1 cellular context compared by ENCODE assay signal in genomic region chr11:118921929-118922744, GRCh38.
TF ChIP-seq lines count a peak whose summit lies in the region.

No MANE protein-coding gene starts in this region.

TF ChIP-seq in A549, 52 proteins besides CTCF, POLR2A, EP300 and RAD21 (continued from another document):
- TF ChIP-seq RFX5 (IDR thresholded peaks at IDR 0.05) (no peak), FOSB (CRISPR knock-in tag; IDR thresholded peaks at IDR 0.05) (0 out of 2 replicates have a peak, but pooled peaks have one; percentile 57), BHLHE40 (IDR thresholded peaks at IDR 0.05; ENCODE audit: low read depth, low read length) (no peak), PHF8 (IDR thresholded peaks at IDR 0.05; ENCODE audit: borderline replicate concordance, low read depth) (no peak), HOXB13 (CRISPR knock-in tag; IDR thresholded peaks at IDR 0.05; ENCODE audit: low read depth) (no peak; the same call in 1 of the 2 replicates), HDAC2 (IDR thresholded peaks at IDR 0.05) (no peak), NFE2L2 (conservative IDR thresholded peaks at IDR 0.05; ENCODE audit: low read length) (no peak), CEBPB (IDR thresholded peaks at IDR 0.05) (no peak), BCL3 (IDR thresholded peaks at IDR 0.05) (no peak; the same call in 2 of the 3 replicates), RARB (CRISPR knock-in tag; IDR thresholded peaks at IDR 0.05) (no peak; the same call in 1 of the 2 replicates), MAFK (IDR thresholded peaks at IDR 0.05; ENCODE audit: partially characterized antibody) (no peak), GATA3 (IDR thresholded peaks at IDR 0.05; ENCODE audit: borderline replicate concordance) (peak; percentile 33), HOXB5 (CRISPR knock-in tag; IDR thresholded peaks at IDR 0.05) (0 out of 2 replicates have a peak, but pooled peaks have one; percentile 33), ZFP36 (IDR thresholded peaks at IDR 0.05; ENCODE audit: borderline replicate concordance, partially characterized antibody) (no peak), HOXA7 (CRISPR knock-in tag; IDR thresholded peaks at IDR 0.05) (peak; percentile 81; the same call in 1 of the 2 replicates), ZC3H11A (IDR thresholded peaks at IDR 0.05) (no peak), MYC (IDR thresholded peaks at IDR 0.05; ENCODE audit: borderline replicate concordance, low read length) (no peak), FOSL2 (IDR thresholded peaks at IDR 0.05) (no peak), FOSL2 (CRISPR knock-in tag; IDR thresholded peaks at IDR 0.05) (no peak), FOXS1 (CRISPR knock-in tag; IDR thresholded peaks at IDR 0.05) (no peak), JUNB (IDR thresholded peaks at IDR 0.05) (no peak)
- TF ChIP-seq, protein P1, sequence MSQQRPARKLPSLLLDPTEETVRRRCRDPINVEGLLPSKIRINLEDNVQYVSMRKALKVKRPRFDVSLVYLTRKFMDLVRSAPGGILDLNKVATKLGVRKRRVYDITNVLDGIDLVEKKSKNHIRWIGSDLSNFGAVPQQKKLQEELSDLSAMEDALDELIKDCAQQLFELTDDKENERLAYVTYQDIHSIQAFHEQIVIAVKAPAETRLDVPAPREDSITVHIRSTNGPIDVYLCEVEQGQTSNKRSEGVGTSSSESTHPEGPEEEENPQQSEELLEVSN (IDR thresholded peaks at IDR 0.05; ENCODE audit: borderline replicate concordance, low read depth), result no peak
- TF ChIP-seq, protein P2, sequence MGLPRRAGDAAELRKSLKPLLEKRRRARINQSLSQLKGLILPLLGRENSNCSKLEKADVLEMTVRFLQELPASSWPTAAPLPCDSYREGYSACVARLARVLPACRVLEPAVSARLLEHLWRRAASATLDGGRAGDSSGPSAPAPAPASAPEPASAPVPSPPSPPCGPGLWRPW (IDR thresholded peaks at IDR 0.05), result no peak
- TF ChIP-seq, protein P3, sequence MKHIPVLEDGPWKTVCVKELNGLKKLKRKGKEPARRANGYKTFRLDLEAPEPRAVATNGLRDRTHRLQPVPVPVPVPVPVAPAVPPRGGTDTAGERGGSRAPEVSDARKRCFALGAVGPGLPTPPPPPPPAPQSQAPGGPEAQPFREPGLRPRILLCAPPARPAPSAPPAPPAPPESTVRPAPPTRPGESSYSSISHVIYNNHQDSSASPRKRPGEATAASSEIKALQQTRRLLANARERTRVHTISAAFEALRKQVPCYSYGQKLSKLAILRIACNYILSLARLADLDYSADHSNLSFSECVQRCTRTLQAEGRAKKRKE (CRISPR knock-in tag; IDR thresholded peaks at IDR 0.05; ENCODE audit: low read depth), result no peak
